20 cellular contexts compared by ENCODE assay signal in genomic region chr3:177633671-177634207, GRCh38.
DNase-seq lines count a peak whose midpoint lies in the region; ATAC-seq and TF ChIP-seq lines count a peak whose summit lies in the region.
"Had no signal": no experiment of that assay in that cellular context is flagged by ENCODE, and none has a peak within 500 bp of the region (broad histone marks: within the 10 kb centered on the region; RNA-seq: fewer than 3 reads in every experiment).

No MANE protein-coding gene starts in this region.

- no TSS peak for BruUV-seq in PC-3 (replicated peaks; lab: Mats Ljungman, UMichigan)

- no peak overlapping the region for H2AFZ ChIP-seq in PC-3 (ENCODE audit: low read length)
- H2AFZ ChIP-seq in osteoblast (ENCODE audit: low read length), result peak overlapping the region; percentile 1
- H2AFZ ChIP-seq: GM23338 had no signal

- no peaks in the 10 kb centered on the region for H3K9me2 ChIP-seq in PC-3 (replicated peaks; ENCODE audit: low read length)

- no peaks in the 10 kb centered on the region for H3F3A ChIP-seq in PC-3 (ENCODE audit: low read length, unreplicated experiment)

- H3K4me2 ChIP-seq in PC-3 (ENCODE audit: low read length), result 0 out of 2 replicates have a peak overlapping the region, but pooled peaks have one; percentile 10
- no peak overlapping the region for H3K4me2 ChIP-seq in osteoblast (ENCODE audit: insufficient read depth, low read length)
- H3K4me2 ChIP-seq: GM23338 had no signal

- CTCF ChIA-PET in PC-3 (lab: Charles Lee), result no interaction called here

- POLR2A ChIA-PET in PC-3 (lab: Charles Lee; ENCODE audit: unreplicated experiment), result no interaction called here

- intact Hi-C loops in PC-3 (cut with micrococcal nuclease), result no loop called here

- DNase-seq in AG10803 (ENCODE audit: low read depth), result peak; percentile 81
- peak; percentile 53 for DNase-seq in PC-3
- DNase-seq in fibroblast of gingiva (ENCODE audit: low read depth), result peak; percentile 91
- peak; percentile 62 for DNase-seq in osteoblast (ENCODE audit: insufficient read length, low spot score, missing footprints)
- no peak for DNase-seq in CD1c-positive myeloid dendritic cell (ENCODE audit: extremely low spot score)
- DNase-seq: activated naive CD8-positive, alpha-beta T cell treated with anti-CD3 and anti-CD28 coated beads for 36 hours; activated T-cell treated with anti-CD3 and anti-CD28 coated beads for 4 hours; CD4-positive, alpha-beta T cell; colonic mucosa; GDM1; KG1; midbrain; NCI-H187; NCI-H69; thyroid gland had no signal

- ATAC-seq in PC-3 (peak; percentile 77), GM21381 (IDR thresholded peaks at IDR 0.05; ENCODE audit: unreplicated experiment) (no peak), GM19324 (IDR thresholded peaks at IDR 0.05; ENCODE audit: low FRiP score, unreplicated experiment) (no peak), HG02798 (IDR thresholded peaks at IDR 0.05; ENCODE audit: poor library complexity, unreplicated experiment) (no peak)
- ATAC-seq: GM23338 had no signal

- no peak for TF ChIP-seq CTCF in AG10803 (conservative IDR thresholded peaks at IDR 0.05; ENCODE audit: low read length)
- no peak for TF ChIP-seq CTCF in PC-3 (conservative IDR thresholded peaks at IDR 0.05; ENCODE audit: low read depth, low read length)
- TF ChIP-seq CTCF in osteoblast (IDR thresholded peaks at IDR 0.05; ENCODE audit: extremely low read depth, low read depth, low read length), result no peak

- H4K20me1 ChIP-seq in PC-3 (ENCODE audit: low read length), result no peaks in the 10 kb centered on the region
- H4K20me1 ChIP-seq in osteoblast (ENCODE audit: insufficient read depth, low read length), result no peaks in the 10 kb centered on the region

- H3K27me3 ChIP-seq in PC-3 (ENCODE audit: low read length), result no peaks in the 10 kb centered on the region
- no peaks in the 10 kb centered on the region for H3K27me3 ChIP-seq in osteoblast (ENCODE audit: insufficient read depth, low read length)
- H3K27me3 ChIP-seq: colonic mucosa, thyroid gland had no signal

- H3K4me1 ChIP-seq in PC-3 (ENCODE audit: insufficient read depth, low read length) (peaks cover 24% of the 10 kb centered on the region), osteoblast (ENCODE audit: insufficient read depth, low read length) (peaks cover 6% of the 10 kb centered on the region)
- H3K4me1 ChIP-seq: colonic mucosa had no signal

- H3K36me3 ChIP-seq in PC-3 (ENCODE audit: low read depth, low read length) (no peaks in the 10 kb centered on the region), osteoblast (ENCODE audit: insufficient read depth, low read length) (no peaks in the 10 kb centered on the region)
- H3K36me3 ChIP-seq: colonic mucosa, thyroid gland had no signal

- no peak overlapping the region for H3K9ac ChIP-seq in PC-3 (ENCODE audit: low read length)

- H3K27ac ChIP-seq in PC-3 (ENCODE audit: low read length) (peak overlapping the region; percentile 30; the same call in 1 of the 2 replicates), osteoblast (ENCODE audit: low read depth, low read length) (no peak overlapping the region)
- H3K27ac ChIP-seq: colonic mucosa, RWPE1, thyroid gland had no signal

- H3K4me3 ChIP-seq in AG10803 (ENCODE audit: low read length) (no peak overlapping the region), PC-3 (ENCODE audit: low read length) (no peak overlapping the region), osteoblast (ENCODE audit: insufficient read depth, low read length) (no peak overlapping the region)
- H3K4me3 ChIP-seq: colonic mucosa, GM23338, thyroid gland had no signal

- no peaks in the 10 kb centered on the region for H3K79me2 ChIP-seq in PC-3 (ENCODE audit: low read length)
- H3K79me2 ChIP-seq in osteoblast (ENCODE audit: insufficient read depth, low read length), result no peaks in the 10 kb centered on the region

- H3K9me3 ChIP-seq in PC-3 (ENCODE audit: low read length), result no peaks in the 10 kb centered on the region
- H3K9me3 ChIP-seq in osteoblast (ENCODE audit: low read depth, low read length), result no peaks in the 10 kb centered on the region
- H3K9me3 ChIP-seq: colonic mucosa, thyroid gland had no signal
